28 cellular contexts compared by ENCODE assay signal in the genomic region with DNA sequence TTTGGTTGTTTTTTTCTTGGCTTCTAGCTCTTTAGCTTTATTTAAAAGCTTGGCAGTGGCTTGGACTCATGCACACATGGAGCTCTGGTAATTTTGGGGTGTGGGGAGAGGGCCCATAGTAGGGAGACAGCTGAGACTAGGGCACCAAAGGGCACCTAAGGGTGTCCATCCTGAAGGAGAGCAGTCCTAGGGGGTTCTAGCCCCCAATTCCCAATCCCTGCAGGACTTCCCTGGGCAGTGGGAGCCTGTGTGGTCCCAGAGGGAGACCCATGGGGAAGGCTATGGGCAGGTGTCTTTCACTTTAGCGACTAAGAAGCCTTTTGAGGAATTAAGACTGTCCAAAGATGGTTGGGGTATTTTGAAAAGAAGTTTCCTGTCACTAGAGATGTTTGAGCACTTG. TPM values are rescaled to one million over a fixed set of nuclear protein-coding genes. Genes with fewer than 3 reads are reported as not detected.
A peak's percentile ranks its signal among the peaks of the same experiment; 100 is the strongest.
DNase-seq lines count a peak whose midpoint lies in the region; ATAC-seq and TF ChIP-seq lines count a peak whose summit lies in the region.
"Had no signal": no experiment of that assay in that cellular context is flagged by ENCODE, and none has a peak within 500 bp of the region (broad histone marks: within the 10 kb centered on the region; RNA-seq: fewer than 3 reads in every experiment).

No MANE protein-coding gene starts in this region.

- DNase-seq in activated CD4-positive, alpha-beta T cell treated with anti-CD3 and anti-CD28 coated beads, Interleukin-2, amount 10 ng/mL, durations not matched to agents 7 days and 5 days, result no peak
- no peak for DNase-seq in activated CD4-positive, alpha-beta T cell treated with anti-CD3 and anti-CD28 coated beads, Interleukin-2, amount 10 ng/mL, durations not matched to agents 24 days and 14 days
- DNase-seq in epithelial cell of prostate (ENCODE audit: low read depth, low spot score) (no peak), psoas muscle (no peak), upper lobe of right lung (no peak), mesendoderm (no peak)
- no peak for DNase-seq in activated CD8-positive, alpha-beta memory T cell treated with anti-CD3 and anti-CD28 coated beads, Interleukin-2, amount 50 U/mL, for 48 hours
- DNase-seq: activated CD4-positive, alpha-beta T cell treated with anti-CD3 and anti-CD28 coated beads for 1 hour; AML-193; brain microvascular endothelial cell; DMS79; foreskin fibroblast; NCI-H1092 treated with DMSO at 0.1 percent for 48 hours; NCI-H510A; spleen; stimulated activated CD4-positive, alpha-beta T cell treated with anti-CD3 and anti-CD28 coated beads, Interleukin-4, amount 100 ng/mL, for 24 hours had no signal

- no peaks in the 10 kb centered on the region for H3K9me3 ChIP-seq in psoas muscle
- no peaks in the 10 kb centered on the region for H3K9me3 ChIP-seq in upper lobe of right lung

- no peaks in the 10 kb centered on the region for H3K27me3 ChIP-seq in psoas muscle (ENCODE audit: insufficient read depth in 3 of 3, low read length in 2 of 3)
- H3K27me3 ChIP-seq in upper lobe of right lung, result no peaks in the 10 kb centered on the region
- no peaks in the 10 kb centered on the region for H3K27me3 ChIP-seq in mesendoderm (ENCODE audit: insufficient read depth, low read length, poor library complexity)
- H3K27me3 ChIP-seq: brain microvascular endothelial cell had no signal

- no peaks in the 10 kb centered on the region for H3K9me3 Mint-ChIP-seq in activated CD4-positive, alpha-beta T cell treated with anti-CD3 and anti-CD28 coated beads, Interleukin-2, amount 10 ng/mL, durations not matched to agents 7 days and 5 days
- no peaks in the 10 kb centered on the region for H3K9me3 Mint-ChIP-seq in activated CD4-positive, alpha-beta T cell treated with anti-CD3 and anti-CD28 coated beads, Interleukin-2, amount 10 ng/mL, durations not matched to agents 24 days and 14 days
- H3K9me3 Mint-ChIP-seq: activated naive CD4-positive, alpha-beta T cell treated with anti-CD3 and anti-CD28 coated beads, Interleukin-2, amount 50 U/mL, for 24 hours had no signal

- H4K5ac ChIP-seq in mesendoderm (ENCODE audit: low read length), result no peak overlapping the region

- H3K4me1 Mint-ChIP-seq in activated CD4-positive, alpha-beta T cell treated with anti-CD3 and anti-CD28 coated beads, Interleukin-2, amount 10 ng/mL, durations not matched to agents 7 days and 5 days, result no peaks in the 10 kb centered on the region
- H3K4me1 Mint-ChIP-seq in activated CD4-positive, alpha-beta T cell treated with anti-CD3 and anti-CD28 coated beads, Interleukin-2, amount 10 ng/mL, durations not matched to agents 24 days and 14 days, result no peaks in the 10 kb centered on the region
- H3K4me1 Mint-ChIP-seq: activated naive CD4-positive, alpha-beta T cell treated with anti-CD3 and anti-CD28 coated beads, Interleukin-2, amount 50 U/mL, for 24 hours; neural crest cell had no signal

- H3K4me2 ChIP-seq in mesendoderm (ENCODE audit: low read length), result no peak overlapping the region

- no peak overlapping the region for H3K18ac ChIP-seq in mesendoderm (ENCODE audit: low read length)

- H3K79me1 ChIP-seq in mesendoderm (ENCODE audit: low read length), result no peaks in the 10 kb centered on the region

- H2BK120ac ChIP-seq in mesendoderm (ENCODE audit: low read depth, low read length), result no peak overlapping the region

- H3K79me2 ChIP-seq in mesendoderm (ENCODE audit: control insufficient read depth, insufficient read depth, low read length), result no peaks in the 10 kb centered on the region

- H3K4me3 Mint-ChIP-seq in activated CD4-positive, alpha-beta T cell treated with anti-CD3 and anti-CD28 coated beads, Interleukin-2, amount 10 ng/mL, durations not matched to agents 7 days and 5 days, result no peak overlapping the region
- no peak overlapping the region for H3K4me3 Mint-ChIP-seq in activated CD4-positive, alpha-beta T cell treated with anti-CD3 and anti-CD28 coated beads, Interleukin-2, amount 10 ng/mL, durations not matched to agents 24 days and 14 days
- H3K4me3 Mint-ChIP-seq: activated naive CD4-positive, alpha-beta T cell treated with anti-CD3 and anti-CD28 coated beads, Interleukin-2, amount 50 U/mL, for 24 hours; neural crest cell had no signal

- H2AK5ac ChIP-seq in mesendoderm (ENCODE audit: low read length), result no peak overlapping the region

- H3K56ac ChIP-seq in mesendoderm (ENCODE audit: low read length), result no peak overlapping the region

- H3K27me3 Mint-ChIP-seq in activated CD4-positive, alpha-beta T cell treated with anti-CD3 and anti-CD28 coated beads, Interleukin-2, amount 10 ng/mL, durations not matched to agents 7 days and 5 days, result peaks cover 5% of the 10 kb centered on the region
- H3K27me3 Mint-ChIP-seq in activated CD4-positive, alpha-beta T cell treated with anti-CD3 and anti-CD28 coated beads, Interleukin-2, amount 10 ng/mL, durations not matched to agents 24 days and 14 days, result peaks cover 3% of the 10 kb centered on the region
- H3K27me3 Mint-ChIP-seq: activated naive CD4-positive, alpha-beta T cell treated with anti-CD3 and anti-CD28 coated beads, Interleukin-2, amount 50 U/mL, for 24 hours had no signal

- no peak overlapping the region for H4K8ac ChIP-seq in mesendoderm (ENCODE audit: low read depth, low read length)

- no peak overlapping the region for H2BK5ac ChIP-seq in mesendoderm (ENCODE audit: low read length)

- intact Hi-C loops in activated CD4-positive, alpha-beta T cell treated with anti-CD3 and anti-CD28 coated beads, Interleukin-2, amount 10 ng/mL, durations not matched to agents 24 days and 14 days (cut with micrococcal nuclease), result no loop called here
- intact Hi-C loops in psoas muscle (cut with DNase I), result no loop called here
- intact Hi-C loops in upper lobe of right lung (cut with DNase I), result no loop called here

- 47 to 56% (median 55%) methylated on average over 1 of the region's 1 CpG for WGBS in psoas muscle, 3 donors
- WGBS in mesendoderm (ENCODE audit: extremely low coverage, insufficient coverage, low lambda C conversion rate), result no CpG with 5 or more reads among the region's 1 CpG

- CTCF ChIA-PET in activated CD4-positive, alpha-beta T cell treated with anti-CD3 and anti-CD28 coated beads, Interleukin-2, amount 10 ng/mL, durations not matched to agents 7 days and 5 days (lab: Charles Lee), result no interaction called here

- POLR2A ChIA-PET in activated CD4-positive, alpha-beta T cell treated with anti-CD3 and anti-CD28 coated beads, Interleukin-2, amount 10 ng/mL, durations not matched to agents 7 days and 5 days (lab: Charles Lee), result no interaction called here

- peak overlapping the region; percentile 41 for H3K27ac Mint-ChIP-seq in activated CD4-positive, alpha-beta T cell treated with anti-CD3 and anti-CD28 coated beads, Interleukin-2, amount 10 ng/mL, durations not matched to agents 7 days and 5 days
- no peak overlapping the region for H3K27ac Mint-ChIP-seq in activated CD4-positive, alpha-beta T cell treated with anti-CD3 and anti-CD28 coated beads, Interleukin-2, amount 10 ng/mL, durations not matched to agents 24 days and 14 days
- H3K27ac Mint-ChIP-seq: activated naive CD4-positive, alpha-beta T cell treated with anti-CD3 and anti-CD28 coated beads, Interleukin-2, amount 50 U/mL, for 24 hours had no signal

- TF ChIP-seq CTCF in psoas muscle (IDR thresholded peaks at IDR 0.05), result no peak
- TF ChIP-seq CTCF in upper lobe of right lung (IDR thresholded peaks at IDR 0.05), result no peak

- H3K9ac ChIP-seq in mesendoderm (ENCODE audit: low read length), result no peak overlapping the region

- no peak overlapping the region for H2BK15ac ChIP-seq in mesendoderm (replicated peaks; ENCODE audit: low read depth)

- no peaks in the 10 kb centered on the region for H3K36me3 Mint-ChIP-seq in activated CD4-positive, alpha-beta T cell treated with anti-CD3 and anti-CD28 coated beads, Interleukin-2, amount 10 ng/mL, durations not matched to agents 7 days and 5 days (ENCODE audit: low read depth)
- H3K36me3 Mint-ChIP-seq in activated CD4-positive, alpha-beta T cell treated with anti-CD3 and anti-CD28 coated beads, Interleukin-2, amount 10 ng/mL, durations not matched to agents 24 days and 14 days (ENCODE audit: low read depth), result no peaks in the 10 kb centered on the region
- H3K36me3 Mint-ChIP-seq: activated naive CD4-positive, alpha-beta T cell treated with anti-CD3 and anti-CD28 coated beads, Interleukin-2, amount 50 U/mL, for 24 hours had no signal

- no peak for ATAC-seq in psoas muscle
- ATAC-seq in upper lobe of right lung, result no peak
- no peak for ATAC-seq in GM19455 (IDR thresholded peaks at IDR 0.05; ENCODE audit: unreplicated experiment)
- ATAC-seq: GM12878 had no signal

- no peak overlapping the region for H3K23ac ChIP-seq in mesendoderm (ENCODE audit: low read length)

- H3K4me3 ChIP-seq in psoas muscle, result no peak overlapping the region
- H3K4me3 ChIP-seq in upper lobe of right lung, result no peak overlapping the region
- H3K4me3 ChIP-seq in mesendoderm (ENCODE audit: low read length), result no peak overlapping the region
- H3K4me3 ChIP-seq: GM12878, spleen had no signal

- H3K4me1 ChIP-seq in psoas muscle (peaks cover 12% of the 10 kb centered on the region), upper lobe of right lung (peaks cover 43% of the 10 kb centered on the region), mesendoderm (ENCODE audit: control insufficient read depth, low read depth, low read length) (no peaks in the 10 kb centered on the region)
- H3K4me1 ChIP-seq: spleen had no signal

- no peaks in the 10 kb centered on the region for H3K36me3 ChIP-seq in psoas muscle (ENCODE audit: insufficient read depth in 1 of 2, low read depth in 1 of 2)
- no peaks in the 10 kb centered on the region for H3K36me3 ChIP-seq in upper lobe of right lung
- H3K36me3 ChIP-seq in mesendoderm (ENCODE audit: control insufficient read depth, insufficient read depth, low read length), result no peaks in the 10 kb centered on the region
- H3K36me3 ChIP-seq: brain microvascular endothelial cell, spleen had no signal

- H3K4ac ChIP-seq in mesendoderm (ENCODE audit: low read depth, low read length), result no peak overlapping the region

- H3K27ac ChIP-seq in epithelial cell of prostate (peak overlapping the region; percentile 18), psoas muscle (peak overlapping the region; percentile 52), upper lobe of right lung (peak overlapping the region; percentile 83), mesendoderm (ENCODE audit: low read depth, low read length) (no peak overlapping the region)
- H3K27ac ChIP-seq: 22Rv1, brain microvascular endothelial cell, RWPE1 had no signal

RNA-seq across cellular contexts. Expression of a gene that starts 6.9 kb away (rescaled TPM):
- total RNA-seq in activated CD4-positive, alpha-beta T cell treated with anti-CD3 and anti-CD28 coated beads, Interleukin-2, amount 10 ng/mL, durations not matched to agents 7 days and 5 days, result not detected
- total RNA-seq in activated CD4-positive, alpha-beta T cell treated with anti-CD3 and anti-CD28 coated beads, Interleukin-2, amount 10 ng/mL, durations not matched to agents 24 days and 14 days, result not detected in 2 replicates
- total RNA-seq in psoas muscle (10 to 100 TPM in 2 of 4 donors, 1 to 10 TPM in 1, under 1 TPM in 1; 0.15 to 37.4 (median 15.5) TPM), upper lobe of right lung (268 TPM)
- 10 to 100 TPM; 20.3 to 34.5 (median 30.2) TPM for polyA plus RNA-seq in psoas muscle
- not detected for polyA plus RNA-seq in mesendoderm (2013, experiment 1 of 2)
- not detected for polyA plus RNA-seq in mesendoderm (2013, experiment 2 of 2)
- total RNA-seq: activated CD8-positive, alpha-beta memory T cell treated with anti-CD3 and anti-CD28 coated beads for 36 hours; endothelial cell of umbilical vein; kidney epithelial cell; LHCN-M2; mononuclear cell; neural crest cell; pulmonary artery endothelial cell had no signal
- polyA plus RNA-seq: endothelial cell of umbilical vein, GM12878 had no signal
